ENCODE assay signal across 10 cellular contexts in the genomic region with DNA sequence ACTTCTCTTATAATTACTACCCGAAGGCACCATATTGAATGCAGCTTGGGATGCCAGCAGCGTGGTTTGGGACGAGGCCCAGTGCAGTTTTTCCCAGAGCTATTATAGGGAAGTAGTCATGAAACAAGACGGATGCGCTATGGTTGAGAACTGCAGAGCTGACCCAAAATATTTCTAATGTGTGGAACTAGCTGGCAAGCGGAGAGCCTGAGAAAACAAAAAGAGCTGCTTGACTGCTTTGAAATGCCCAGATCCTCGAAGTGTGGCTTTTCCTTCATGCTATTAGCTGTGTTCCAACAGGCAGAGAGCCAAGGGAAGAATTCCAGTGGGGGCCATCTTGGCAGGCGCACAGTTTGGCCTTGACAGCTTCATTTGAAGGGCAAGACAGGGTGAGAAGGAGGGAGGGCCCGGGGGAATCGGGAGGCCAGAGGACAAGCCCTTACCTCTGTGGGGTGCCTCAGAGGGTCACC.
DNase-seq lines count a peak whose midpoint lies in the region; ATAC-seq and TF ChIP-seq lines count a peak whose summit lies in the region.
"Had no signal": no experiment of that assay in that cellular context is flagged by ENCODE, and none has a peak within 500 bp of the region (broad histone marks: within the 10 kb centered on the region; RNA-seq: fewer than 3 reads in every experiment).

No MANE protein-coding gene starts in this region.

- no peaks in the 10 kb centered on the region for H3K9me3 Mint-ChIP-seq in activated T-helper 2 cell treated with anti-CD3 and anti-CD28 coated beads, Interferon-gamma antibody, Interleukin-2, Interleukin-4, amounts not matched to agents 10 μg/mL and 5 μg/mL and 100 μg/mL, durations not matched to agents 14 hours and 24 hours and 36 hours
- H3K9me3 Mint-ChIP-seq in activated naive CD4-positive, alpha-beta T cell treated with anti-CD3 and anti-CD28 coated beads for 36 hours: no peaks in the 10 kb centered on the region
- H3K9me3 Mint-ChIP-seq: activated CD4-positive, alpha-beta T cell treated with anti-CD3 and anti-CD28 coated beads, Interleukin-2, amount 10 ng/mL, durations not matched to agents 24 days and 14 days had no signal

- H3K4me3 Mint-ChIP-seq in activated T-helper 2 cell treated with anti-CD3 and anti-CD28 coated beads, Interferon-gamma antibody, Interleukin-2, Interleukin-4, amounts not matched to agents 10 μg/mL and 5 μg/mL and 100 μg/mL, durations not matched to agents 14 hours and 24 hours and 36 hours (ENCODE audit: low read depth): no peak overlapping the region
- no peak overlapping the region for H3K4me3 Mint-ChIP-seq in activated naive CD4-positive, alpha-beta T cell treated with anti-CD3 and anti-CD28 coated beads for 36 hours
- H3K4me3 Mint-ChIP-seq: activated CD4-positive, alpha-beta T cell treated with anti-CD3 and anti-CD28 coated beads, Interleukin-2, amount 10 ng/mL, durations not matched to agents 24 days and 14 days had no signal

- H3K27me3 ChIP-seq in right atrium auricular region: no peaks in the 10 kb centered on the region

- H3K27ac Mint-ChIP-seq in activated T-helper 2 cell treated with anti-CD3 and anti-CD28 coated beads, Interferon-gamma antibody, Interleukin-2, Interleukin-4, amounts not matched to agents 10 μg/mL and 5 μg/mL and 100 μg/mL, durations not matched to agents 14 hours and 24 hours and 36 hours: no peak overlapping the region
- H3K27ac Mint-ChIP-seq in activated naive CD4-positive, alpha-beta T cell treated with anti-CD3 and anti-CD28 coated beads for 36 hours: no peak overlapping the region
- H3K27ac Mint-ChIP-seq: activated CD4-positive, alpha-beta T cell treated with anti-CD3 and anti-CD28 coated beads, Interleukin-2, amount 10 ng/mL, durations not matched to agents 24 days and 14 days had no signal

- H3K27ac ChIP-seq in right atrium auricular region: no peak overlapping the region

- no peak for TF ChIP-seq CTCF in right atrium auricular region (IDR thresholded peaks at IDR 0.05)

- H3K27me3 Mint-ChIP-seq in activated T-helper 2 cell treated with anti-CD3 and anti-CD28 coated beads, Interferon-gamma antibody, Interleukin-2, Interleukin-4, amounts not matched to agents 10 μg/mL and 5 μg/mL and 100 μg/mL, durations not matched to agents 14 hours and 24 hours and 36 hours (ENCODE audit: low read depth): no peaks in the 10 kb centered on the region
- H3K27me3 Mint-ChIP-seq in activated naive CD4-positive, alpha-beta T cell treated with anti-CD3 and anti-CD28 coated beads for 36 hours (ENCODE audit: low read depth): no peaks in the 10 kb centered on the region
- H3K27me3 Mint-ChIP-seq: activated CD4-positive, alpha-beta T cell treated with anti-CD3 and anti-CD28 coated beads, Interleukin-2, amount 10 ng/mL, durations not matched to agents 24 days and 14 days had no signal

- intact Hi-C loops in Right ventricle myocardium inferior (cut with DNase I): loop anchor here (5.0 kb wide), 1 partner anchor 300 kb away; no protein-coding TSS in a partner anchor
- intact Hi-C loops in activated T-helper 2 cell treated with anti-CD3 and anti-CD28 coated beads, Interferon-gamma antibody, Interleukin-2, Interleukin-4, amounts not matched to agents 10 μg/mL and 5 μg/mL and 100 μg/mL, durations not matched to agents 14 hours and 24 hours and 36 hours (cut with micrococcal nuclease): no loop called here
- intact Hi-C loops in activated naive CD4-positive, alpha-beta T cell treated with anti-CD3 and anti-CD28 coated beads for 36 hours (cut with micrococcal nuclease): no loop called here

- peak; percentile 70 for ATAC-seq in Right ventricle myocardium inferior
- no peak for ATAC-seq in HG02610 (IDR thresholded peaks at IDR 0.05; ENCODE audit: unreplicated experiment)

- no peaks in the 10 kb centered on the region for H3K9me3 ChIP-seq in right atrium auricular region

- no peaks in the 10 kb centered on the region for H3K4me1 Mint-ChIP-seq in activated T-helper 2 cell treated with anti-CD3 and anti-CD28 coated beads, Interferon-gamma antibody, Interleukin-2, Interleukin-4, amounts not matched to agents 10 μg/mL and 5 μg/mL and 100 μg/mL, durations not matched to agents 14 hours and 24 hours and 36 hours (ENCODE audit: low read depth)
- no peaks in the 10 kb centered on the region for H3K4me1 Mint-ChIP-seq in activated naive CD4-positive, alpha-beta T cell treated with anti-CD3 and anti-CD28 coated beads for 36 hours (ENCODE audit: low read depth)
- H3K4me1 Mint-ChIP-seq: activated CD4-positive, alpha-beta T cell treated with anti-CD3 and anti-CD28 coated beads, Interleukin-2, amount 10 ng/mL, durations not matched to agents 24 days and 14 days had no signal

- no peak overlapping the region for H3K4me3 ChIP-seq in right atrium auricular region

- no peaks in the 10 kb centered on the region for H3K36me3 Mint-ChIP-seq in activated T-helper 2 cell treated with anti-CD3 and anti-CD28 coated beads, Interferon-gamma antibody, Interleukin-2, Interleukin-4, amounts not matched to agents 10 μg/mL and 5 μg/mL and 100 μg/mL, durations not matched to agents 14 hours and 24 hours and 36 hours (ENCODE audit: low read depth)
- H3K36me3 Mint-ChIP-seq in activated naive CD4-positive, alpha-beta T cell treated with anti-CD3 and anti-CD28 coated beads for 36 hours (ENCODE audit: low read depth): no peaks in the 10 kb centered on the region

- CTCF ChIA-PET in activated naive CD4-positive, alpha-beta T cell treated with anti-CD3 and anti-CD28 coated beads for 36 hours (lab: Charles Lee): no interaction called here

- no peaks in the 10 kb centered on the region for H3K36me3 ChIP-seq in right atrium auricular region

- H3K4me1 ChIP-seq in right atrium auricular region: peaks cover 0 to 15% of the 10 kb centered on the region in 2 donors

- DNase-seq in Right ventricle myocardium inferior (ENCODE audit: missing footprints) (no peak), right atrium auricular region (ENCODE audit: low spot score) (no peak), fibroblast of the conjunctiva (ENCODE audit: low read depth) (peak; percentile 45), occipital lobe (lab: John Stamatoyannopoulos, UW) (peak; percentile 10), KG1 (lab: John Stamatoyannopoulos, UW) (no peak)
- no peak for DNase-seq in activated T-helper 2 cell treated with anti-CD3 and anti-CD28 coated beads, Interferon-gamma antibody, Interleukin-2, Interleukin-4, amounts not matched to agents 10 μg/mL and 5 μg/mL and 100 μg/mL, durations not matched to agents 14 hours and 24 hours and 36 hours (ENCODE audit: low spot score)
- DNase-seq in activated naive CD4-positive, alpha-beta T cell treated with anti-CD3 and anti-CD28 coated beads for 36 hours: no peak
- DNase-seq: activated CD4-positive, alpha-beta T cell treated with anti-CD3 and anti-CD28 coated beads, Interleukin-2, amount 10 ng/mL, durations not matched to agents 24 days and 14 days; SIG-M5 had no signal

Comparison
In these comparisons a context has a peak if more than half of its experiments do, and no peak if none do; other contexts are left out.
1. DNase-seq: peak in fibroblast of the conjunctiva (single experiment) and occipital lobe (single experiment); none in Right ventricle myocardium inferior (single experiment), right atrium auricular region (single experiment), activated T-helper 2 cell treated with anti-CD3 and anti-CD28 coated beads, Interferon-gamma antibody, Interleukin-2, Interleukin-4, amounts not matched to agents 10 μg/mL and 5 μg/mL and 100 μg/mL, durations not matched to agents 14 hours and 24 hours and 36 hours (single experiment), activated naive CD4-positive, alpha-beta T cell treated with anti-CD3 and anti-CD28 coated beads for 36 hours (single experiment) and KG1 (single experiment).